39 cellular contexts compared by ENCODE assay signal in the genomic region with DNA sequence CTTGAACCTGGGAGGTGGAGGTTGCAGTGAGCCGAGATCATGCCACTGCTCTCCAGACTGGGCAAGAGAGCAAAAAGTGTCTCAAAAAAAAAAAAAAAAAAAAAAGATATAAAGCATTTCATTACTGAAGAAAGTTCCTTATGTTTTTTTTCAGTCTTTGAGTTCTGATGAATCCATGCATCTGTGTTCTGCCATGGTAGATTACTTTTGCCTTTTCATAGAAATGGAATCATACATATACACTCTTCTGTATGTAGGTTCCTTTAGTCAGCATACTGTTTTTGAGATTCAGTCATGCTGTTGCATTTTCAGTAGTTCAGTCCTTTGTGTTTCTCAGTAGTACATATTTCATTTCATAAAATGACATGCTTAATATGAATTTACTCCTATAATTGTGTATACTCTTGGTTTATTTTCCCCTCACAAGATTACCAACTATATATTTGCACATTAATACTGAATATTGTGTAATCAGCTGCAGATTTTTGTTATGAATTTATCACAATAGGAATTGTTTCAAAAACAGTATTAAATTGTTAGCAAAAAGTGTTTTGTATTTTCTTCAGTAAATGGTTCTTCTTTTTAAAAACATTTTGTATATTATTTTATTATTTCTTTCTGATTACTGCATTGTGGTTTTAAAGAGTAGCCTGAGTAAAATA.
"Had no signal": no experiment of that assay in that cellular context is flagged by ENCODE, and none has a peak within 500 bp of the region (broad histone marks: within the 10 kb centered on the region; RNA-seq: fewer than 3 reads in every experiment).

No MANE protein-coding gene starts in this region.

- H3K27me3 ChIP-seq: adrenal gland, ascending aorta, cardiac muscle cell, colonic mucosa had no signal

- H3K36me3 Mint-ChIP-seq: activated naive CD8-positive, alpha-beta T cell treated with anti-CD3 and anti-CD28 coated beads for 36 hours; brain had no signal

- H3K36me3 ChIP-seq: adrenal gland, ascending aorta, cardiac muscle cell, colonic mucosa had no signal

- ATAC-seq: activated CD8-positive, alpha-beta T cell treated with anti-CD3 and anti-CD28 coated beads, Interleukin-2, amount 10 ng/mL, durations not matched to agents 7 days and 5 days; activated naive CD4-positive, alpha-beta T cell treated with anti-CD3 and anti-CD28 coated beads, Interleukin-2, amount 50 U/mL, for 72 hours; activated T-cell treated with anti-CD3 and anti-CD28 coated beads, Interleukin-2, amount 50 U/mL, for 4 hours; activated T-cell treated with anti-CD3 and anti-CD28 coated beads, Interleukin-2, amount 50 U/mL, for 72 hours; activated T-helper 17 cell treated with anti-CD3 and anti-CD28 coated beads, Interleukin-2, amount 50 U/mL, for 72 hours had no signal

- DNase-seq: activated B cell treated with CpG ODN at 0.5 μM for 24 hours; activated CD4-positive, alpha-beta memory T cell treated with anti-CD3 and anti-CD28 coated beads, Interleukin-2, amount 10 ng/mL, durations not matched to agents 7 days and 5 days; activated CD4-positive, alpha-beta T cell treated with anti-CD3 and anti-CD28 coated beads for 4 hours; activated CD4-positive, alpha-beta T cell treated with anti-CD3 and anti-CD28 coated beads, Interleukin-2, amount 50 U/mL, for 1 hour; activated CD4-positive, alpha-beta T cell treated with anti-CD3 and anti-CD28 coated beads, Interleukin-2, amount 50 U/mL, for 4 hours; activated CD4-positive, CD25-positive, alpha-beta regulatory T cell treated with anti-CD3 and anti-CD28 coated beads, Interleukin-2, amount 50 U/mL, for 72 hours; activated CD8-positive, alpha-beta memory T cell treated with anti-CD3 and anti-CD28 coated beads, Interleukin-2, amount 50 U/mL, for 4 hours; activated CD8-positive, alpha-beta T cell treated with anti-CD3 and anti-CD28 coated beads, Interleukin-2, amount 10 ng/mL, durations not matched to agents 7 days and 5 days; activated effector memory CD4-positive, alpha-beta T cell treated with anti-CD3 and anti-CD28 coated beads, Interleukin-2, amount 50 U/mL, for 16 hours; activated gamma-delta T cell treated with Interleukin-2 at 50 U/mL for 16 hours; activated naive CD4-positive, alpha-beta T cell; activated naive CD4-positive, alpha-beta T cell treated with anti-CD3 and anti-CD28 coated beads for 36 hours; activated naive CD4-positive, alpha-beta T cell treated with anti-CD3 and anti-CD28 coated beads, Interleukin-2, amount 50 U/mL, for 16 hours; activated naive CD8-positive, alpha-beta T cell treated with anti-CD3 and anti-CD28 coated beads for 36 hours; activated T-cell treated with anti-CD3 and anti-CD28 coated beads for 4 hours; activated T-cell treated with anti-CD3 and anti-CD28 coated beads, Interleukin-2, amount 50 U/mL, for 1 hour; activated T-cell treated with anti-CD3 and anti-CD28 coated beads, Interleukin-2, amount 50 U/mL, for 4 hours; activated T-cell treated with anti-CD3 and anti-CD28 coated beads, Interleukin-2, amount 50 U/mL, for 72 hours; adrenal gland; amygdala; anterior cingulate cortex; caudate nucleus; cerebellar nuclear complex; colonic mucosa; T-helper 2 cell; T-helper 9 cell had no signal

- H3K27ac ChIP-seq: adrenal gland, ascending aorta, cardiac muscle cell, colonic mucosa, VCaP had no signal

- H3K27ac Mint-ChIP-seq: activated B cell treated with CpG ODN at 0.5 μM for 24 hours; activated CD4-positive, alpha-beta memory T cell treated with anti-CD3 and anti-CD28 coated beads, Interleukin-2, amount 10 ng/mL, durations not matched to agents 7 days and 5 days; activated CD4-positive, alpha-beta T cell treated with anti-CD3 and anti-CD28 coated beads, Interleukin-2, amount 10 ng/mL, durations not matched to agents 24 days and 14 days; activated CD8-positive, alpha-beta T cell treated with anti-CD3 and anti-CD28 coated beads, Interleukin-2, amount 10 ng/mL, durations not matched to agents 7 days and 5 days; activated naive CD4-positive, alpha-beta T cell treated with anti-CD3 and anti-CD28 coated beads for 36 hours; activated naive CD4-positive, alpha-beta T cell treated with anti-CD3 and anti-CD28 coated beads, Interleukin-2, amount 50 U/mL, for 72 hours; activated naive CD8-positive, alpha-beta T cell treated with anti-CD3 and anti-CD28 coated beads for 36 hours; activated T-cell treated with anti-CD3 and anti-CD28 coated beads, Interleukin-2, amount 50 U/mL, for 72 hours; activated T-helper 1 cell treated with anti-CD3 and anti-CD28 coated beads, Interleukin-12 subunit alpha, Interleukin-12 subunit beta, Interleukin-2, Interleukin-4 antibody, amounts not matched to agents 30 ng/mL and 10 ng/mL and 1 ng/mL, durations not matched to agents 14 hours and 24 hours and 36 hours; activated T-helper 17 cell treated with anti-CD3 and anti-CD28 coated beads, Interleukin-2, amount 50 U/mL, for 72 hours; brain; T-helper 1 cell treated with Interleukin-12 subunit alpha and Interleukin-12 subunit beta and Interleukin-4 antibody, amounts not matched to agents 30 μg/mL and 1 μg/mL, for 36 hours; T-helper 2 cell treated with Interferon-gamma antibody and Interleukin-4, amounts not matched to agents 5 μg/mL and 100 μg/mL, for 36 hours had no signal

- H3K9me3 Mint-ChIP-seq: activated B cell treated with CpG ODN at 0.5 μM for 24 hours; activated CD4-positive, alpha-beta memory T cell treated with anti-CD3 and anti-CD28 coated beads, Interleukin-2, amount 10 ng/mL, durations not matched to agents 7 days and 5 days; activated naive CD4-positive, alpha-beta T cell treated with anti-CD3 and anti-CD28 coated beads for 36 hours; activated naive CD4-positive, alpha-beta T cell treated with anti-CD3 and anti-CD28 coated beads, Interleukin-2, amount 50 U/mL, for 72 hours; activated T-cell treated with anti-CD3 and anti-CD28 coated beads, Interleukin-2, amount 50 U/mL, for 4 hours; activated T-helper 1 cell treated with anti-CD3 and anti-CD28 coated beads, Interleukin-12 subunit alpha, Interleukin-12 subunit beta, Interleukin-2, Interleukin-4 antibody, amounts not matched to agents 30 ng/mL and 10 ng/mL and 1 ng/mL, durations not matched to agents 14 hours and 24 hours and 36 hours; activated T-helper 17 cell treated with anti-CD3 and anti-CD28 coated beads, Interleukin-2, amount 50 U/mL, for 72 hours; central memory CD8-positive, alpha-beta T cell had no signal

- H3K4me3 Mint-ChIP-seq: activated B cell treated with CpG ODN at 0.5 μM for 24 hours; activated CD4-positive, alpha-beta memory T cell treated with anti-CD3 and anti-CD28 coated beads, Interleukin-2, amount 10 ng/mL, durations not matched to agents 7 days and 5 days; activated CD4-positive, alpha-beta T cell treated with anti-CD3 and anti-CD28 coated beads, Interleukin-2, amount 10 ng/mL, durations not matched to agents 24 days and 14 days; activated CD8-positive, alpha-beta T cell treated with anti-CD3 and anti-CD28 coated beads, Interleukin-2, amount 10 ng/mL, durations not matched to agents 7 days and 5 days; activated naive CD4-positive, alpha-beta T cell treated with anti-CD3 and anti-CD28 coated beads for 36 hours; activated naive CD8-positive, alpha-beta T cell treated with anti-CD3 and anti-CD28 coated beads for 36 hours; activated T-cell treated with anti-CD3 and anti-CD28 coated beads, Interleukin-2, amount 50 U/mL, for 4 hours; activated T-cell treated with anti-CD3 and anti-CD28 coated beads, Interleukin-2, amount 50 U/mL, for 72 hours; activated T-helper 1 cell treated with anti-CD3 and anti-CD28 coated beads, Interleukin-12 subunit alpha, Interleukin-12 subunit beta, Interleukin-2, Interleukin-4 antibody, amounts not matched to agents 30 ng/mL and 10 ng/mL and 1 ng/mL, durations not matched to agents 14 hours and 24 hours and 36 hours; activated T-helper 17 cell treated with anti-CD3 and anti-CD28 coated beads, Interleukin-2, amount 50 U/mL, for 72 hours; central memory CD8-positive, alpha-beta T cell; T-helper 1 cell treated with Interleukin-12 subunit alpha and Interleukin-12 subunit beta and Interleukin-4 antibody, amounts not matched to agents 30 μg/mL and 1 μg/mL, for 36 hours; T-helper 2 cell treated with Interferon-gamma antibody and Interleukin-4, amounts not matched to agents 5 μg/mL and 100 μg/mL, for 36 hours had no signal

- FAIRE-seq: bronchial epithelial cell, TTC549 had no signal

- H3K4me1 ChIP-seq: colonic mucosa had no signal

- H3K27me3 Mint-ChIP-seq: activated T-helper 17 cell treated with anti-CD3 and anti-CD28 coated beads, Interleukin-2, amount 50 U/mL, for 72 hours had no signal

- H3K9me3 ChIP-seq: adrenal gland, ascending aorta, colonic mucosa had no signal

- H3K4me3 ChIP-seq: adrenal gland, ascending aorta, cardiac muscle cell, colonic mucosa had no signal
